ENCODE assay signal across 13 cellular contexts in the genomic region with DNA sequence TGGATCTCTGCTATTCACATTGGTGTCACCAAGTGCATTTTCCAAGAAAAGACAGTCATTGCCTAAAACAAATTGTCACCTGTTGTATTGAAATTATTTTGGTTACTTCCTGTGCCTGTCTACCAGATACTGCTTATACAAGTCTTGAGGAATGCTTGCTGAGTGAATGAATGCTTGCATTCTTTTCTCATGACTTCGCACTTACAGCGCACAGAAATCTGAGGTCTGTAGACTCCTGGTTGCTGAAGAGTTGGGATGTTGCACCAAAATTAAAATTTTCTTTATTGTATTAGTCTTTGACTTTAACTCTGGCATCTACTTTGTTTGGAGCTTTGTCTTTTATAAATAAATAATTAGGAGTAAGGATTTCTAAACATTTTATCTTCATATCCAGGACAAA. TPM values are rescaled to one million over a fixed set of nuclear protein-coding genes. Genes with fewer than 3 reads are reported as not detected.
DNase-seq lines count a peak whose midpoint lies in the region; TF ChIP-seq lines count a peak whose summit lies in the region.
"Had no signal": no experiment of that assay in that cellular context is flagged by ENCODE, and none has a peak within 500 bp of the region (broad histone marks: within the 10 kb centered on the region; RNA-seq: fewer than 3 reads in every experiment).

No MANE protein-coding gene starts in this region.

- peak; percentile 69 for DNase-seq in ACHN
- peak; percentile 20 for DNase-seq in LHCN-M2 (ENCODE audit: low read depth)
- peak; percentile 46 for DNase-seq in choroid plexus epithelial cell (ENCODE audit: low read depth)
- DNase-seq in kidney glomerular epithelial cell (lab: John Stamatoyannopoulos, UW) = peak; percentile 56
- DNase-seq in SKM-1 treated with dmso at 0.1 percent for 144 hours (lab: John Stamatoyannopoulos, UW; ENCODE audit: unreplicated experiment) = no peak
- no peak for DNase-seq in DMS53 (lab: John Stamatoyannopoulos, UW)
- no peak for DNase-seq in SIG-M5 treated with dmso at 0.1 percent for 504 hours (lab: John Stamatoyannopoulos, UW; ENCODE audit: unreplicated experiment)
- no peak for DNase-seq in NCI-H2196 treated with DMSO at 0.1 percent for 48 hours (lab: John Stamatoyannopoulos, UW; ENCODE audit: unreplicated experiment)
- DNase-seq: effector memory CD8-positive, alpha-beta T cell; NCI-H2081 had no signal

- no peak overlapping the region for H3K4me3 ChIP-seq in choroid plexus epithelial cell (ENCODE audit: low read depth, low read length)
- H3K4me3 ChIP-seq: ascending aorta, GM12878 had no signal

- no peak for TF ChIP-seq CTCF in choroid plexus epithelial cell (conservative IDR thresholded peaks at IDR 0.05; ENCODE audit: low read depth, low read length)

- in situ Hi-C loops in ACHN (cut with HindIII; ENCODE audit: low pct_ligation_motif_present, low pct_unique_long_range_greater_than_20kb, low sequenced_read_pairs) = no loop called here

RNA-seq across cellular contexts. Expression of gene SH3GL3, which starts 28.4 kb away (rescaled TPM):
- total RNA-seq in LHCN-M2 (2014; rRNA removed) = not detected in 2 replicates
- polyA plus RNA-seq in LHCN-M2 (2012) = 0.11 TPM
- total RNA-seq: ascending aorta, GM12878, osteocyte had no signal
- polyA plus RNA-seq: GM12878 had no signal

Comparison
In these comparisons a context has a peak if more than half of its experiments do, and no peak if none do; other contexts are left out.
1. DNase-seq: peak in ACHN (single experiment), LHCN-M2 (single experiment), choroid plexus epithelial cell (single experiment) and kidney glomerular epithelial cell (single experiment); none in SKM-1 treated with dmso at 0.1 percent for 144 hours (single experiment), DMS53 (single experiment), SIG-M5 treated with dmso at 0.1 percent for 504 hours (single experiment) and NCI-H2196 treated with DMSO at 0.1 percent for 48 hours (single experiment).